27 cellular contexts compared by ENCODE assay signal in genomic region chr1:107609808-107610207, GRCh38.
"Had no signal": no experiment of that assay in that cellular context is flagged by ENCODE, and none has a peak within 500 bp of the region (broad histone marks: within the 10 kb centered on the region; RNA-seq: fewer than 3 reads in every experiment).

No MANE protein-coding gene starts in this region.

- H3K4me3 Mint-ChIP-seq: activated T-cell treated with anti-CD3 and anti-CD28 coated beads, Interleukin-2, amount 50 U/mL, for 24 hours; activated T-helper 17 cell treated with anti-CD3 and anti-CD28 coated beads, Interleukin-2, amount 50 U/mL, for 72 hours; brain; central memory CD8-positive, alpha-beta T cell; immature natural killer cell; nephron progenitor cell had no signal

- H3K27ac ChIP-seq: hepatocyte, pancreas, psoas muscle, skin epidermis, upper lobe of right lung, WERI-Rb-1 had no signal

- H3K27me3 ChIP-seq: hepatocyte, pancreas, upper lobe of right lung had no signal

- H3K4me1 Mint-ChIP-seq: activated T-helper 17 cell treated with anti-CD3 and anti-CD28 coated beads, Interleukin-2, amount 50 U/mL, for 72 hours; brain; central memory CD8-positive, alpha-beta T cell; nephron progenitor cell had no signal

- H3K79me2 ChIP-seq: hepatocyte had no signal

- FAIRE-seq: colon, TTC549 had no signal

- H3K4me1 ChIP-seq: pancreas, psoas muscle, upper lobe of right lung had no signal

- H3K36me3 ChIP-seq: pancreas, upper lobe of right lung, WERI-Rb-1 had no signal

- H3K27ac Mint-ChIP-seq: activated naive CD4-positive, alpha-beta T cell treated with anti-CD3 and anti-CD28 coated beads, Interleukin-2, amount 50 U/mL, for 72 hours; activated T-cell treated with anti-CD3 and anti-CD28 coated beads, Interleukin-2, amount 50 U/mL, for 24 hours; activated T-helper 17 cell treated with anti-CD3 and anti-CD28 coated beads, Interleukin-2, amount 50 U/mL, for 72 hours; brain; immature natural killer cell; nephron progenitor cell had no signal

- H3K4me2 ChIP-seq: hepatocyte had no signal

- DNase-seq: activated CD4-positive, alpha-beta T cell treated with anti-CD3 and anti-CD28 coated beads for 1 hour; activated CD8-positive, alpha-beta memory T cell treated with anti-CD3 and anti-CD28 coated beads, Interleukin-2, amount 50 U/mL, for 4 hours; activated T-cell treated with anti-CD3 and anti-CD28 coated beads, Interleukin-2, amount 50 U/mL, for 24 hours; aorta; effector memory CD4-positive, alpha-beta T cell; foreskin melanocyte; glutamatergic neuron; immature natural killer cell; mesenchymal stem cell; nephron progenitor cell; pancreas; psoas muscle; right cardiac atrium; stimulated activated CD4-positive, alpha-beta T cell treated with anti-CD3 and anti-CD28 coated beads, Interleukin-4, amount 100 ng/mL, for 1 hour; stimulated activated naive CD8-positive, alpha-beta T cell treated with anti-CD3 and anti-CD28 coated beads, Interleukin-15, Interleukin-2, amounts not matched to agents 100 U/mL and 50 U/mL, for 24 hours; T-helper 1 cell; upper lobe of right lung; WERI-Rb-1 had no signal

- H3K4me3 ChIP-seq: hepatocyte, pancreas, psoas muscle, skin epidermis, upper lobe of right lung had no signal

- H3K27me3 Mint-ChIP-seq: activated T-cell treated with anti-CD3 and anti-CD28 coated beads, Interleukin-2, amount 50 U/mL, for 24 hours; activated T-helper 17 cell treated with anti-CD3 and anti-CD28 coated beads, Interleukin-2, amount 50 U/mL, for 72 hours; brain; central memory CD8-positive, alpha-beta T cell had no signal

- H2AFZ ChIP-seq: hepatocyte had no signal

- H3K9me3 ChIP-seq: pancreas had no signal

- ATAC-seq: activated naive CD4-positive, alpha-beta T cell treated with anti-CD3 and anti-CD28 coated beads, Interleukin-2, amount 50 U/mL, for 72 hours; activated T-helper 17 cell treated with anti-CD3 and anti-CD28 coated beads, Interleukin-2, amount 50 U/mL, for 72 hours; esophagus mucosa; psoas muscle; right cardiac atrium; stimulated activated naive CD8-positive, alpha-beta T cell treated with anti-CD3 and anti-CD28 coated beads, Interleukin-15, Interleukin-2, amounts not matched to agents 100 U/mL and 50 U/mL, for 24 hours; upper lobe of right lung had no signal
